ENCODE assay signal across 38 cellular contexts in genomic region chr5:129413570-129413969, GRCh38. TPM values are rescaled to one million over a fixed set of nuclear protein-coding genes. Genes with fewer than 3 reads are reported as not detected.
"Had no signal": no experiment of that assay in that cellular context is flagged by ENCODE, and none has a peak within 500 bp of the region (broad histone marks: within the 10 kb centered on the region; RNA-seq: fewer than 3 reads in every experiment).

No MANE protein-coding gene starts in this region.

- H3K36me3 ChIP-seq: adrenal gland, ascending aorta, brain microvascular endothelial cell, breast epithelium, cardiac muscle cell had no signal

- H3K27ac Mint-ChIP-seq: activated naive CD4-positive, alpha-beta T cell treated with anti-CD3 and anti-CD28 coated beads for 36 hours; activated naive CD4-positive, alpha-beta T cell treated with anti-CD3 and anti-CD28 coated beads, Interleukin-2, amount 10 ng/mL, durations not matched to agents 7 days and 5 days; activated naive CD4-positive, alpha-beta T cell treated with anti-CD3 and anti-CD28 coated beads, Interleukin-2, amount 50 U/mL, for 24 hours; activated naive CD4-positive, alpha-beta T cell treated with anti-CD3 and anti-CD28 coated beads, Interleukin-2, amount 50 U/mL, for 72 hours; activated naive CD8-positive, alpha-beta T cell; activated naive CD8-positive, alpha-beta T cell treated with anti-CD3 and anti-CD28 coated beads for 36 hours; activated naive CD8-positive, alpha-beta T cell treated with anti-CD3 and anti-CD28 coated beads, Interleukin-2, amount 10 ng/mL, durations not matched to agents 7 days and 5 days; activated naive CD8-positive, alpha-beta T cell treated with anti-CD3 and anti-CD28 coated beads, Interleukin-2, amount 50 U/mL, for 24 hours; activated T-cell treated with anti-CD3 and anti-CD28 coated beads, Interleukin-2, amount 50 U/mL, for 24 hours; activated T-cell treated with anti-CD3 and anti-CD28 coated beads, Interleukin-2, amount 50 U/mL, for 72 hours; activated T-helper 1 cell treated with anti-CD3 and anti-CD28 coated beads, Interleukin-12 subunit alpha, Interleukin-12 subunit beta, Interleukin-2, Interleukin-4 antibody, amounts not matched to agents 30 ng/mL and 10 ng/mL and 1 ng/mL, durations not matched to agents 14 hours and 24 hours and 36 hours; activated T-helper 17 cell treated with anti-CD3 and anti-CD28 coated beads, Interleukin-2, amount 50 U/mL, for 72 hours; activated T-helper 2 cell treated with anti-CD3 and anti-CD28 coated beads, Interferon-gamma antibody, Interleukin-2, Interleukin-4, amounts not matched to agents 10 μg/mL and 5 μg/mL and 100 μg/mL, durations not matched to agents 14 hours and 24 hours and 36 hours; brain had no signal

- H3K27me3 Mint-ChIP-seq: activated naive CD4-positive, alpha-beta T cell treated with anti-CD3 and anti-CD28 coated beads, Interleukin-2, amount 10 ng/mL, durations not matched to agents 7 days and 5 days; activated naive CD8-positive, alpha-beta T cell; activated naive CD8-positive, alpha-beta T cell treated with anti-CD3 and anti-CD28 coated beads for 36 hours; activated naive CD8-positive, alpha-beta T cell treated with anti-CD3 and anti-CD28 coated beads, Interleukin-2, amount 10 ng/mL, durations not matched to agents 7 days and 5 days; activated naive CD8-positive, alpha-beta T cell treated with anti-CD3 and anti-CD28 coated beads, Interleukin-2, amount 50 U/mL, for 24 hours; activated T-cell treated with anti-CD3 and anti-CD28 coated beads, Interleukin-2, amount 50 U/mL, for 24 hours; activated T-helper 17 cell treated with anti-CD3 and anti-CD28 coated beads, Interleukin-2, amount 50 U/mL, for 72 hours; central memory CD8-positive, alpha-beta T cell had no signal

- H3K27ac ChIP-seq: adrenal gland, ascending aorta, body of pancreas, brain microvascular endothelial cell, breast epithelium, cardiac muscle cell had no signal

- H3K4me3 Mint-ChIP-seq: activated naive CD4-positive, alpha-beta T cell treated with anti-CD3 and anti-CD28 coated beads for 36 hours; activated naive CD4-positive, alpha-beta T cell treated with anti-CD3 and anti-CD28 coated beads, Interleukin-2, amount 10 ng/mL, durations not matched to agents 7 days and 5 days; activated naive CD4-positive, alpha-beta T cell treated with anti-CD3 and anti-CD28 coated beads, Interleukin-2, amount 50 U/mL, for 24 hours; activated naive CD8-positive, alpha-beta T cell; activated naive CD8-positive, alpha-beta T cell treated with anti-CD3 and anti-CD28 coated beads for 36 hours; activated naive CD8-positive, alpha-beta T cell treated with anti-CD3 and anti-CD28 coated beads, Interleukin-2, amount 10 ng/mL, durations not matched to agents 7 days and 5 days; activated naive CD8-positive, alpha-beta T cell treated with anti-CD3 and anti-CD28 coated beads, Interleukin-2, amount 50 U/mL, for 24 hours; activated T-cell treated with anti-CD3 and anti-CD28 coated beads, Interleukin-2, amount 50 U/mL, for 24 hours; activated T-cell treated with anti-CD3 and anti-CD28 coated beads, Interleukin-2, amount 50 U/mL, for 4 hours; activated T-cell treated with anti-CD3 and anti-CD28 coated beads, Interleukin-2, amount 50 U/mL, for 72 hours; activated T-helper 1 cell treated with anti-CD3 and anti-CD28 coated beads, Interleukin-12 subunit alpha, Interleukin-12 subunit beta, Interleukin-2, Interleukin-4 antibody, amounts not matched to agents 30 ng/mL and 10 ng/mL and 1 ng/mL, durations not matched to agents 14 hours and 24 hours and 36 hours; activated T-helper 17 cell treated with anti-CD3 and anti-CD28 coated beads, Interleukin-2, amount 50 U/mL, for 72 hours; brain; central memory CD8-positive, alpha-beta T cell had no signal

- DNase-seq: activated effector memory CD4-positive, alpha-beta T cell treated with anti-CD3 and anti-CD28 coated beads, Interleukin-2, amount 50 U/mL, for 16 hours; activated effector memory CD4-positive, alpha-beta T cell treated with Interleukin-2 at 50 U/mL for 16 hours; activated gamma-delta T cell; activated gamma-delta T cell treated with Interleukin-2 at 50 U/mL for 16 hours; activated naive CD4-positive, alpha-beta T cell; activated naive CD4-positive, alpha-beta T cell treated with anti-CD3 and anti-CD28 coated beads for 36 hours; activated naive CD4-positive, alpha-beta T cell treated with anti-CD3 and anti-CD28 coated beads, Interleukin-2, amount 10 ng/mL, durations not matched to agents 7 days and 5 days; activated naive CD4-positive, alpha-beta T cell treated with anti-CD3 and anti-CD28 coated beads, Interleukin-2, amount 50 U/mL, for 16 hours; activated naive CD4-positive, alpha-beta T cell treated with Interleukin-2 at 50 U/mL for 16 hours; activated naive CD8-positive, alpha-beta T cell treated with anti-CD3 and anti-CD28 coated beads for 36 hours; activated naive CD8-positive, alpha-beta T cell treated with anti-CD3 and anti-CD28 coated beads, Interleukin-2, amount 10 ng/mL, durations not matched to agents 7 days and 5 days; activated naive CD8-positive, alpha-beta T cell treated with anti-CD3 and anti-CD28 coated beads, Interleukin-2, amount 50 U/mL, for 24 hours; activated T-cell treated with anti-CD3 and anti-CD28 coated beads, Interleukin-2, amount 50 U/mL, for 1 hour; activated T-cell treated with anti-CD3 and anti-CD28 coated beads, Interleukin-2, amount 50 U/mL, for 24 hours; activated T-cell treated with anti-CD3 and anti-CD28 coated beads, Interleukin-2, amount 50 U/mL, for 4 hours; activated T-cell treated with anti-CD3 and anti-CD28 coated beads, Interleukin-2, amount 50 U/mL, for 48 hours; activated T-cell treated with anti-CD3 and anti-CD28 coated beads, Interleukin-2, amount 50 U/mL, for 72 hours; adrenal gland; amniotic stem cell; amygdala; anterior cingulate cortex; aorta; body of pancreas; brain microvascular endothelial cell; caudate nucleus; central memory CD4-positive, alpha-beta T cell; cerebellar nuclear complex had no signal

- ATAC-seq: activated naive CD4-positive, alpha-beta T cell treated with anti-CD3 and anti-CD28 coated beads, Interleukin-2, amount 50 U/mL, for 72 hours; activated naive CD8-positive, alpha-beta T cell treated with anti-CD3 and anti-CD28 coated beads, Interleukin-2, amount 50 U/mL, for 24 hours; activated T-cell treated with anti-CD3 and anti-CD28 coated beads, Interleukin-2, amount 50 U/mL, for 4 hours; activated T-cell treated with anti-CD3 and anti-CD28 coated beads, Interleukin-2, amount 50 U/mL, for 72 hours; activated T-helper 17 cell treated with anti-CD3 and anti-CD28 coated beads, Interleukin-2, amount 50 U/mL, for 72 hours; body of pancreas had no signal

- H3K27me3 ChIP-seq: adrenal gland, ascending aorta, body of pancreas, brain microvascular endothelial cell, breast epithelium, cardiac muscle cell had no signal

- H3K4me1 ChIP-seq: adrenal gland, ascending aorta, breast epithelium had no signal

- H3K9me3 ChIP-seq: ascending aorta, body of pancreas had no signal

- H3K4me3 ChIP-seq: adrenal gland, ascending aorta, body of pancreas, breast epithelium, cardiac muscle cell had no signal

- H3K36me3 Mint-ChIP-seq: activated naive CD4-positive, alpha-beta T cell treated with anti-CD3 and anti-CD28 coated beads, Interleukin-2, amount 10 ng/mL, durations not matched to agents 7 days and 5 days; activated naive CD8-positive, alpha-beta T cell; activated naive CD8-positive, alpha-beta T cell treated with anti-CD3 and anti-CD28 coated beads for 36 hours; activated naive CD8-positive, alpha-beta T cell treated with anti-CD3 and anti-CD28 coated beads, Interleukin-2, amount 10 ng/mL, durations not matched to agents 7 days and 5 days; brain had no signal

- H3K9me3 Mint-ChIP-seq: activated naive CD8-positive, alpha-beta T cell treated with anti-CD3 and anti-CD28 coated beads, Interleukin-2, amount 10 ng/mL, durations not matched to agents 7 days and 5 days; activated T-helper 2 cell treated with anti-CD3 and anti-CD28 coated beads, Interferon-gamma antibody, Interleukin-2, Interleukin-4, amounts not matched to agents 10 μg/mL and 5 μg/mL and 100 μg/mL, durations not matched to agents 14 hours and 24 hours and 36 hours had no signal

- H3K4me1 Mint-ChIP-seq: activated naive CD4-positive, alpha-beta T cell treated with anti-CD3 and anti-CD28 coated beads, Interleukin-2, amount 10 ng/mL, durations not matched to agents 7 days and 5 days; activated naive CD4-positive, alpha-beta T cell treated with anti-CD3 and anti-CD28 coated beads, Interleukin-2, amount 50 U/mL, for 24 hours; activated naive CD8-positive, alpha-beta T cell treated with anti-CD3 and anti-CD28 coated beads for 36 hours; activated naive CD8-positive, alpha-beta T cell treated with anti-CD3 and anti-CD28 coated beads, Interleukin-2, amount 10 ng/mL, durations not matched to agents 7 days and 5 days; activated naive CD8-positive, alpha-beta T cell treated with anti-CD3 and anti-CD28 coated beads, Interleukin-2, amount 50 U/mL, for 24 hours; activated T-helper 17 cell treated with anti-CD3 and anti-CD28 coated beads, Interleukin-2, amount 50 U/mL, for 72 hours; brain; central memory CD8-positive, alpha-beta T cell had no signal

RNA-seq across cellular contexts. Expression of gene ADAMTS19, which starts 46.5 kb away (rescaled TPM):
- total RNA-seq: activated naive CD4-positive, alpha-beta T cell treated with anti-CD3 and anti-CD28 coated beads for 36 hours; activated naive CD4-positive, alpha-beta T cell treated with anti-CD3 and anti-CD28 coated beads, Interleukin-2, amount 50 U/mL, for 72 hours; activated naive CD8-positive, alpha-beta T cell treated with anti-CD3 and anti-CD28 coated beads for 36 hours; activated naive CD8-positive, alpha-beta T cell treated with anti-CD3 and anti-CD28 coated beads, Interleukin-2, amount 10 ng/mL, durations not matched to agents 7 days and 5 days; activated T-cell treated with anti-CD3 and anti-CD28 coated beads, Interleukin-2, amount 50 U/mL, for 72 hours; activated T-helper 1 cell treated with anti-CD3 and anti-CD28 coated beads, Interleukin-12 subunit alpha, Interleukin-12 subunit beta, Interleukin-2, Interleukin-4 antibody, amounts not matched to agents 30 ng/mL and 10 ng/mL and 1 ng/mL, durations not matched to agents 14 hours and 24 hours and 36 hours; activated T-helper 17 cell treated with anti-CD3 and anti-CD28 coated beads, Interleukin-2, amount 50 U/mL, for 72 hours; activated T-helper 2 cell treated with anti-CD3 and anti-CD28 coated beads, Interferon-gamma antibody, Interleukin-2, Interleukin-4, amounts not matched to agents 10 μg/mL and 5 μg/mL and 100 μg/mL, durations not matched to agents 14 hours and 24 hours and 36 hours had no signal
